In the genomic region with DNA sequence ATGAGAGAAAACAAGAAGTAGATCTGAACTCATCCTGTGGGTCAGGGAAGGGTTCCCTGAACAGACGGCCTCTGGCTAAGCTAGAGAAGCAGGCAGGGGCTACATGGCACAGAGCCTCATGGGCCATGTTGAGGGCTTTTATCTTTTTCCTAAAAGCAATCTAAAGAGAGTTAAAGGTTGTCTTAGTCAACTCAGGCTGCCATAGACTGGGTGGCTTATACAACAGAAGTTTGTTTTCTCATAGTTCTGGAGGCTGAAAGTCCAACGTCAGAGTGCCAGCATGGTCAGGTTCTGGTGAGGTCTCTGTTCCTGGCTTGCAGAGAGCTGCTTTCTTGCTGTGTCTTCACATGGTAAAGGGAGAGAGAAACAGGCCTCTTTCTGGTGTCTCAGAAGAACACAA, we compare ENCODE assay signal across 1 cellular context.
TF ChIP-seq lines count a peak whose summit lies in the region.

No MANE protein-coding gene starts in this region.

TF ChIP-seq in K562, 482 proteins besides CTCF, POLR2A, EP300 and RAD21:
- no peak for TF ChIP-seq MTA1 (IDR thresholded peaks at IDR 0.05; ENCODE audit: borderline replicate concordance)
- TF ChIP-seq FOS (IDR thresholded peaks at IDR 0.05; ENCODE audit: extremely low read depth, insufficient read length): no peak
- no peak for TF ChIP-seq ZBTB12 (CRISPR knock-in tag; IDR thresholded peaks at IDR 0.05)
- no peak for TF ChIP-seq ZNF316 (IDR thresholded peaks at IDR 0.05)
- TF ChIP-seq ZNF121 (CRISPR knock-in tag; conservative IDR thresholded peaks at IDR 0.05): no peak
- TF ChIP-seq GABPB2 (CRISPR knock-in tag; conservative IDR thresholded peaks at IDR 0.05): no peak
- TF ChIP-seq ZNF584 (CRISPR knock-in tag; IDR thresholded peaks at IDR 0.05; ENCODE audit: low read depth): no peak
- no peak for TF ChIP-seq ZBTB5 (IDR thresholded peaks at IDR 0.05)
- TF ChIP-seq KAT2B (IDR thresholded peaks at IDR 0.05; ENCODE audit: low read depth, low read length): no peak
- TF ChIP-seq RBM17 (IDR thresholded peaks at IDR 0.05; ENCODE audit: borderline replicate concordance, low read depth, low read length): no peak
- TF ChIP-seq, protein P1, sequence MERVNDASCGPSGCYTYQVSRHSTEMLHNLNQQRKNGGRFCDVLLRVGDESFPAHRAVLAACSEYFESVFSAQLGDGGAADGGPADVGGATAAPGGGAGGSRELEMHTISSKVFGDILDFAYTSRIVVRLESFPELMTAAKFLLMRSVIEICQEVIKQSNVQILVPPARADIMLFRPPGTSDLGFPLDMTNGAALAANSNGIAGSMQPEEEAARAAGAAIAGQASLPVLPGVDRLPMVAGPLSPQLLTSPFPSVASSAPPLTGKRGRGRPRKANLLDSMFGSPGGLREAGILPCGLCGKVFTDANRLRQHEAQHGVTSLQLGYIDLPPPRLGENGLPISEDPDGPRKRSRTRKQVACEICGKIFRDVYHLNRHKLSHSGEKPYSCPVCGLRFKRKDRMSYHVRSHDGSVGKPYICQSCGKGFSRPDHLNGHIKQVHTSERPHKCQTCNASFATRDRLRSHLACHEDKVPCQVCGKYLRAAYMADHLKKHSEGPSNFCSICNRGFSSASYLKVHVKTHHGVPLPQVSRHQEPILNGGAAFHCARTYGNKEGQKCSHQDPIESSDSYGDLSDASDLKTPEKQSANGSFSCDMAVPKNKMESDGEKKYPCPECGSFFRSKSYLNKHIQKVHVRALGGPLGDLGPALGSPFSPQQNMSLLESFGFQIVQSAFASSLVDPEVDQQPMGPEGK (CRISPR knock-in tag; IDR thresholded peaks at IDR 0.05; ENCODE audit: borderline replicate concordance): no peak
- TF ChIP-seq KDM4B (IDR thresholded peaks at IDR 0.05; ENCODE audit: borderline replicate concordance in 2 of 2, low read depth in 1 of 2): no peak
- no peak for TF ChIP-seq ZNF143 (CRISPR knock-in tag; IDR thresholded peaks at IDR 0.05)
- TF ChIP-seq XRCC4 (IDR thresholded peaks at IDR 0.05; ENCODE audit: extremely low read depth, insufficient read depth, insufficient read length): no peak
- TF ChIP-seq BRD4 (IDR thresholded peaks at IDR 0.05): no peak
- no peak for TF ChIP-seq ZNF253 (CRISPR knock-in tag; conservative IDR thresholded peaks at IDR 0.05)
- no peak for TF ChIP-seq ZNF740 (CRISPR knock-in tag; IDR thresholded peaks at IDR 0.05)
- TF ChIP-seq ZNF740 (tag; IDR thresholded peaks at IDR 0.05): no peak
